10 cellular contexts compared by ENCODE assay signal in genomic region chr3:77945320-77945719, GRCh38.
"Had no signal": no experiment of that assay in that cellular context is flagged by ENCODE, and none has a peak within 500 bp of the region (broad histone marks: within the 10 kb centered on the region; RNA-seq: fewer than 3 reads in every experiment).

No MANE protein-coding gene starts in this region.

- H3K4me2 ChIP-seq: KMS-11 had no signal

- H3K9ac ChIP-seq: GM23248, KMS-11 had no signal

- ATAC-seq: HCT116, HepG2 had no signal

- DNase-seq: GM23248, GOT3, H7, HFFc6, KBM-7 had no signal

- FAIRE-seq: HepG2 had no signal

- H3K27ac ChIP-seq: GM23248, HL-60, KMS-11 had no signal

- H3K4me3 ChIP-seq: GM23248, HAP-1 had no signal

- H3K36me3 ChIP-seq: HAP-1 had no signal

- H2AFZ ChIP-seq: GM23248 had no signal

- H3K9me3 ChIP-seq: HAP-1 had no signal
